33 cellular contexts compared by ENCODE assay signal in the genomic region with DNA sequence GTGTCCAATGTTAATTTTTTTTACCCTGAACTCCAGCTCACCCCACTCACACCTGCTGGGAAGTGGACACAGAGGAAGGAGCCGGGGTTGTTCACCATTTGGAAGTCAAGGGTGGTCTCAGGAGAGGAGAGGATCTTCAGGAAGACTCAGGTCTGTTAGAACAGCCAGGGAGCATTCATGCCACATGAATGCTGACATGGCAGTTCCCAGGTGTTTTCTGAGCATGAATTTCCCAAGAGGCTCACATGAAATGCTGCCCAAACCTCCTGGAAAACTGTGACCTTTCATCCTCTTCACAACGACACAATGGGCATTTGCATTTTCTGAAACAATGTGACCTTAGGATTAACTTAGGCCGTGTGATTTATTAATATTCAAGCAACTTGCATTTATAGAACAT.
DNase-seq lines count a peak whose midpoint lies in the region; ATAC-seq, FAIRE-seq and TF ChIP-seq lines count a peak whose summit lies in the region.
"Had no signal": no experiment of that assay in that cellular context is flagged by ENCODE, and none has a peak within 500 bp of the region (broad histone marks: within the 10 kb centered on the region; RNA-seq: fewer than 3 reads in every experiment).

No MANE protein-coding gene starts in this region.

- H3K4me2 ChIP-seq in HepG2 (ENCODE audit: low read depth, low read length) (no peak overlapping the region), A549 (no peak overlapping the region), IMR-90 (ENCODE audit: low read depth, low read length) (no peak overlapping the region), K562 (ENCODE audit: insufficient read depth, low read length) (no peak overlapping the region)
- H3K4me2 ChIP-seq: BLaER1; BLaER1 treated with 17β-estradiol and CSF1 and Interleukin-3, amounts not matched to agents 10 nM and 100 nM had no signal

- in situ Hi-C loops in HepG2 (cut with HindIII; ENCODE audit: extremely low pct_ligation_motif_present, low pct_unique_long_range_greater_than_20kb), result no loop called here
- in situ Hi-C loops in IMR-90 (cut with MboI; ENCODE audit: low sequenced_read_pairs), result no loop called here
- in situ Hi-C loops in K562 (cut with MboI), result no loop called here

- no peak overlapping the region for H3K18ac ChIP-seq in IMR-90 (ENCODE audit: low read depth, low read length)

- no peaks in the 10 kb centered on the region for H3K79me2 ChIP-seq in HepG2 (ENCODE audit: insufficient read depth, low read length)
- H3K79me2 ChIP-seq in K562 (ENCODE audit: control insufficient read depth, insufficient read depth, low read length), result no peaks in the 10 kb centered on the region

- H3K56ac ChIP-seq in IMR-90 (ENCODE audit: extremely low read depth, insufficient read depth, low read length), result no peak overlapping the region

- H3K9me3 ChIP-seq in HepG2 (ENCODE audit: low read length) (peaks cover 96% of the 10 kb centered on the region), right lobe of liver (no peaks in the 10 kb centered on the region), A549 (no peaks in the 10 kb centered on the region; the same call in 2 of the 3 replicates), IMR-90 (ENCODE audit: control insufficient read depth, insufficient read depth, low read length) (peaks cover 7% of the 10 kb centered on the region), K562 (replicated peaks; ENCODE audit: control insufficient read depth, insufficient read depth, low read depth, low read length) (no peaks in the 10 kb centered on the region), tibial artery (peaks cover 0 to 4% (median 0%) of the 10 kb centered on the region in 3 donors)
- H3K9me3 ChIP-seq: BE2C, Caco-2 had no signal

- H2AK5ac ChIP-seq in IMR-90 (ENCODE audit: low read depth, low read length), result no peak overlapping the region

- H3K79me1 ChIP-seq in IMR-90 (ENCODE audit: low read depth in 1 of 2, low read length in 2 of 2), result no peaks in the 10 kb centered on the region

- H3K27me3 ChIP-seq in HepG2 (ENCODE audit: control insufficient read depth in 1 of 2, insufficient read depth in 2 of 2, low read length in 2 of 2) (no peaks in the 10 kb centered on the region), right lobe of liver (peaks cover 0 to 2% of the 10 kb centered on the region in 2 donors), IMR-90 (ENCODE audit: control insufficient read depth, insufficient read depth, low read length) (no peaks in the 10 kb centered on the region), K562 (ENCODE audit: control insufficient read depth in 2 of 2, insufficient read depth in 2 of 2, low read length in 2 of 2) (no peaks in the 10 kb centered on the region), tibial artery (no peaks in the 10 kb centered on the region)
- H3K27me3 ChIP-seq: BE2C; BLaER1; BLaER1 treated with 17β-estradiol and CSF1 and Interleukin-3, amounts not matched to agents 10 nM and 100 nM had no signal

- no peak overlapping the region for H2AK9ac ChIP-seq in IMR-90 (replicated peaks; ENCODE audit: low read depth, low read length, poor library complexity)

- FAIRE-seq in HepG2 (lab: Jason Lieb, UNC), result no peak
- FAIRE-seq in A549 (lab: Jason Lieb, UNC), result no peak
- FAIRE-seq in K562 (lab: Jason Lieb, UNC), result no peak
- FAIRE-seq: A204.1, D721Med had no signal

- no peak overlapping the region for H4K5ac ChIP-seq in IMR-90 (ENCODE audit: low read depth, low read length)

- DNase-seq in HepG2 (ENCODE audit: low spot score), result no peak
- no peak for DNase-seq in right lobe of liver
- DNase-seq in A549 (ENCODE audit: low read depth in 1 of 2, low spot score in 1 of 2), result no peak
- no peak for DNase-seq in IMR-90
- DNase-seq in K562 (ENCODE audit: extremely low read depth in 1 of 4, low spot score in 3 of 4), result no peak
- no peak for DNase-seq in stimulated activated naive CD8-positive, alpha-beta T cell treated with anti-CD3 and anti-CD28 coated beads, Interleukin-15, Interleukin-2, amounts not matched to agents 100 U/mL and 50 U/mL, for 24 hours
- DNase-seq in DMS53 (lab: John Stamatoyannopoulos, UW), result no peak
- no peak for DNase-seq in tibial artery
- DNase-seq: 8988T; ACHN; AML-193; BE2C; C1 segment of cervical spinal cord; Caco-2; Calu3; CD4-positive, alpha-beta memory T cell; CD4-positive, alpha-beta T cell; CD4-positive, CD25-positive, alpha-beta regulatory T cell; CD8-positive, alpha-beta memory T cell; CD8-positive, alpha-beta T cell; COR-L47; DMS 273 treated with DMSO at 0.1 percent for 48 hours; DMS153; DMS79; DMS79 treated with DMSO at 0.1 percent for 48 hours; DND-41; EL had no signal

- H3K4ac ChIP-seq in IMR-90 (ENCODE audit: low read depth, low read length), result no peak overlapping the region

- no peak overlapping the region for H2BK120ac ChIP-seq in IMR-90 (ENCODE audit: low read depth, low read length)

- H3K36me3 ChIP-seq in HepG2 (replicated peaks in 1 of 2; ENCODE audit: control insufficient read depth in 1 of 2, insufficient read depth in 2 of 2, low read length in 2 of 2) (no peaks in the 10 kb centered on the region), right lobe of liver (no peaks in the 10 kb centered on the region), IMR-90 (ENCODE audit: control insufficient read depth, insufficient read depth, low read length) (no peaks in the 10 kb centered on the region), K562 (ENCODE audit: control insufficient read depth, insufficient read depth, low read length) (no peaks in the 10 kb centered on the region), tibial artery (no peaks in the 10 kb centered on the region)
- H3K36me3 ChIP-seq: BE2C; BLaER1; BLaER1 treated with 17β-estradiol and CSF1 and Interleukin-3, amounts not matched to agents 10 nM and 100 nM had no signal

- no peaks in the 10 kb centered on the region for H3K4me1 ChIP-seq in HepG2 (ENCODE audit: insufficient read depth, low read length)
- no peaks in the 10 kb centered on the region for H3K4me1 ChIP-seq in right lobe of liver
- no peaks in the 10 kb centered on the region for H3K4me1 ChIP-seq in A549
- no peaks in the 10 kb centered on the region for H3K4me1 ChIP-seq in IMR-90 (ENCODE audit: control insufficient read depth, insufficient read depth, low read length)
- no peaks in the 10 kb centered on the region for H3K4me1 ChIP-seq in K562 (replicated peaks in 1 of 2; ENCODE audit: control insufficient read depth in 2 of 2, insufficient read depth in 2 of 2, low read length in 2 of 2)
- H3K4me1 ChIP-seq in tibial artery, result no peaks in the 10 kb centered on the region
- H3K4me1 ChIP-seq: BE2C, Caco-2 had no signal

- no peak overlapping the region for H3K14ac ChIP-seq in IMR-90 (replicated peaks; ENCODE audit: low read depth, low read length)

- ATAC-seq in HepG2 (no peak), right lobe of liver (no peak), A549 (no peak), IMR-90 (ENCODE audit: low read depth) (no peak), K562 (no peak)
- ATAC-seq in stimulated activated naive CD8-positive, alpha-beta T cell treated with anti-CD3 and anti-CD28 coated beads, Interleukin-15, Interleukin-2, amounts not matched to agents 100 U/mL and 50 U/mL, for 24 hours, result no peak
- ATAC-seq: CD8-positive, alpha-beta T cell had no signal

- TF ChIP-seq RAD21 in HepG2 (CRISPR knock-in tag; IDR thresholded peaks at IDR 0.05) (no peak), A549 (conservative IDR thresholded peaks at IDR 0.05 in 1 of 2, IDR thresholded peaks at IDR 0.05 in 1 of 2) (no peak), IMR-90 (IDR thresholded peaks at IDR 0.05; ENCODE audit: low read length) (no peak), K562 (CRISPR knock-in tag; conservative IDR thresholded peaks at IDR 0.05 in 1 of 2, IDR thresholded peaks at IDR 0.05 in 1 of 2) (no peak)

- H4K91ac ChIP-seq in IMR-90 (ENCODE audit: insufficient read depth, low read depth, low read length), result no peak overlapping the region

- H4K20me1 ChIP-seq in HepG2 (ENCODE audit: insufficient read depth, low read length) (no peaks in the 10 kb centered on the region), IMR-90 (ENCODE audit: insufficient read depth, low read length) (no peaks in the 10 kb centered on the region), K562 (replicated peaks; ENCODE audit: control insufficient read depth, insufficient read depth, low read length) (no peaks in the 10 kb centered on the region)
- H4K20me1 ChIP-seq: BLaER1; BLaER1 treated with 17β-estradiol and CSF1 and Interleukin-3, amounts not matched to agents 10 nM and 100 nM had no signal

- H2BK15ac ChIP-seq in IMR-90 (ENCODE audit: low read depth, low read length), result no peak overlapping the region

- H3K23ac ChIP-seq in IMR-90 (ENCODE audit: low read depth, low read length), result no peak overlapping the region

- H3K9ac ChIP-seq in HepG2 (ENCODE audit: insufficient read depth, low read depth, low read length) (no peak overlapping the region), IMR-90 (ENCODE audit: low read depth, low read length) (no peak overlapping the region), K562 (ENCODE audit: insufficient read depth in 1 of 2, low read depth in 2 of 2, low read length in 2 of 2) (no peak overlapping the region)
- H3K9ac ChIP-seq: BLaER1; BLaER1 treated with 17β-estradiol and CSF1 and Interleukin-3, amounts not matched to agents 10 nM and 100 nM had no signal

- TF ChIP-seq EP300 in HepG2 (IDR thresholded peaks at IDR 0.05; ENCODE audit: low read depth in 2 of 2, low read length in 2 of 2) (no peak), HepG2 (CRISPR knock-in tag; IDR thresholded peaks at IDR 0.05; ENCODE audit: borderline replicate concordance) (no peak), A549 (IDR thresholded peaks at IDR 0.05) (no peak), K562 (IDR thresholded peaks at IDR 0.05; ENCODE audit: low read length) (no peak)

- intact Hi-C loops in HepG2 (cut with micrococcal nuclease; ENCODE audit: unreplicated experiment), result no loop called here
- intact Hi-C loops in right lobe of liver (cut with DNase I), result no loop called here
- intact Hi-C loops in IMR-90 (cut with micrococcal nuclease), result no loop called here
- intact Hi-C loops in K562 (cut with micrococcal nuclease), result no loop called here
- intact Hi-C loops in tibial artery (cut with DNase I; ENCODE audit: low total_unique reads), result no loop called here

- no peak overlapping the region for H2BK20ac ChIP-seq in IMR-90 (ENCODE audit: low read depth, low read length)

- BruUV-seq in HepG2 (replicated peaks; lab: Mats Ljungman, UMichigan), result no TSS peak
- BruUV-seq in IMR-90 (replicated peaks; lab: Mats Ljungman, UMichigan), result no TSS peak
- no TSS peak for BruUV-seq in K562 (replicated peaks; lab: Mats Ljungman, UMichigan)

- no peak for TF ChIP-seq POLR2A in HepG2 (IDR thresholded peaks at IDR 0.05; ENCODE audit: insufficient read depth in 1 of 2, low read depth in 2 of 2, low read length in 2 of 2)
- TF ChIP-seq POLR2A in right lobe of liver (IDR thresholded peaks at IDR 0.05), result no peak
- no peak for TF ChIP-seq POLR2A in A549 (IDR thresholded peaks at IDR 0.05; ENCODE audit: low read length)
- TF ChIP-seq POLR2A in IMR-90 (IDR thresholded peaks at IDR 0.05; ENCODE audit: low read depth, low read length), result no peak
- no peak for TF ChIP-seq POLR2A in K562 (conservative IDR thresholded peaks at IDR 0.05)

- dilution Hi-C loops in IMR-90 (cut with HindIII; ENCODE audit: low sequenced_read_pairs, unreplicated experiment), result no loop called here

- TF ChIP-seq CTCF in HepG2 (CRISPR knock-in tag; IDR thresholded peaks at IDR 0.05) (no peak), right lobe of liver (IDR thresholded peaks at IDR 0.05) (no peak), A549 (IDR thresholded peaks at IDR 0.05) (no peak), IMR-90 (conservative IDR thresholded peaks at IDR 0.05; ENCODE audit: low read depth, low read length) (no peak), K562 (IDR thresholded peaks at IDR 0.05 in 2 of 3, conservative IDR thresholded peaks at IDR 0.05 in 1 of 3; ENCODE audit: insufficient read depth in 2 of 3, low read depth in 1 of 3, low read length in 3 of 3) (no peak), tibial artery (IDR thresholded peaks at IDR 0.05) (no peak)

- H3K27ac ChIP-seq in HepG2 (ENCODE audit: extremely low read length, insufficient read depth, low read length) (no peak overlapping the region), right lobe of liver (no peak overlapping the region), A549 (no peak overlapping the region), IMR-90 (ENCODE audit: insufficient read depth, low read length) (no peak overlapping the region), K562 (ENCODE audit: extremely low read depth, low read depth, low read length) (no peak overlapping the region), tibial artery (no peak overlapping the region)
- H3K27ac ChIP-seq: 22Rv1; BLaER1; BLaER1 treated with 17β-estradiol and CSF1 and Interleukin-3, amounts not matched to agents 10 nM and 100 nM; C4-2B had no signal

- 5% methylated on average over 3 of the region's 3 CpGs for WGBS in HepG2 (ENCODE audit: low lambda C conversion rate)
- 38% methylated on average over 3 of the region's 3 CpGs for WGBS in right lobe of liver (ENCODE audit: insufficient coverage, low coverage, low lambda C conversion rate, missing lambda C conversion rate)
- 6% methylated on average over 3 of the region's 3 CpGs for WGBS in A549 (ENCODE audit: missing lambda C conversion rate)
- no CpG with 5 or more reads among the region's 3 CpGs for WGBS in IMR-90 (ENCODE audit: extremely low coverage in 2 of 2, insufficient read length in 1 of 2), 2 experiments
- 0% methylated on average over 3 of the region's 3 CpGs for WGBS in K562 (ENCODE audit: insufficient coverage, low coverage, missing lambda C conversion rate)

- H3K9me1 ChIP-seq in IMR-90 (ENCODE audit: insufficient read depth, low read length), result no peaks in the 10 kb centered on the region
- no peaks in the 10 kb centered on the region for H3K9me1 ChIP-seq in K562 (ENCODE audit: control insufficient read depth, insufficient read depth, low read length)

- H4K8ac ChIP-seq in IMR-90 (ENCODE audit: low read depth in 2 of 2, low read length in 2 of 2), result no peak overlapping the region

- CTCF ChIA-PET in HepG2 (lab: Yijun Ruan, JAX; ENCODE audit: low intra/inter-chr PET ratio, low total read pairs) (no interaction called here), A549 (lab: Yijun Ruan, JAX) (no interaction called here), IMR-90 (lab: Yijun Ruan, JAX) (no interaction called here), K562 (lab: Yijun Ruan, JAX; ENCODE audit: low intra/inter-chr PET ratio) (no interaction called here)

- POLR2A ChIA-PET in HepG2 (lab: Yijun Ruan, JAX) (no interaction called here), A549 (lab: Yijun Ruan, JAX) (no interaction called here), IMR-90 (lab: Charles Lee; ENCODE audit: unreplicated experiment) (no interaction called here), K562 (lab: Yijun Ruan, JAX) (no interaction called here)

- no peak overlapping the region for H2BK5ac ChIP-seq in IMR-90 (ENCODE audit: low read depth, low read length, poor library complexity, severe bottlenecking)

- H2AFZ ChIP-seq in HepG2 (ENCODE audit: low read length) (no peak overlapping the region), IMR-90 (replicated peaks; ENCODE audit: low read length, poor library complexity) (no peak overlapping the region), K562 (ENCODE audit: low read depth, low read length) (no peak overlapping the region)

- H3K4me3 ChIP-seq in HepG2 (replicated peaks in 1 of 3; ENCODE audit: insufficient read depth in 1 of 3, low read depth in 2 of 3, low read length in 3 of 3) (no peak overlapping the region), right lobe of liver (no peak overlapping the region), A549 (no peak overlapping the region), IMR-90 (ENCODE audit: insufficient read depth, low read depth, low read length) (no peak overlapping the region), K562 (no peak overlapping the region), tibial artery (no peak overlapping the region)
- H3K4me3 ChIP-seq: BLaER1; BLaER1 treated with 17β-estradiol and CSF1 and Interleukin-3, amounts not matched to agents 10 nM and 100 nM had no signal

Comparison
In these comparisons a context has a peak if more than half of its experiments do, and no peak if none do; other contexts are left out.
1. Of the 241 proteins assayed by ChIP-seq in both HepG2 and K562: peak only in HepG2: MAFF; only in K562: none; in both: MAFK; in neither: 239.